2 cellular contexts compared by ENCODE assay signal in genomic region chr3:187286467-187287059, GRCh38.
TF ChIP-seq lines count a peak whose summit lies in the region.

No MANE protein-coding gene starts in this region.

TF ChIP-seq in K562, 482 proteins besides CTCF, POLR2A, EP300 and RAD21 (continued from another document and continues in another):
- peak; percentile 98 for TF ChIP-seq ATF3 (IDR thresholded peaks at IDR 0.05)
- TF ChIP-seq ATF3 (CRISPR knock-in tag; conservative IDR thresholded peaks at IDR 0.05), result no peak
- no peak for TF ChIP-seq MYNN (IDR thresholded peaks at IDR 0.05)
- TF ChIP-seq MYNN (CRISPR knock-in tag; IDR thresholded peaks at IDR 0.05), result no peak
- peak; percentile 79 to 92; a peak in 3 of 4 replicates for TF ChIP-seq TRIM24 (IDR thresholded peaks at IDR 0.05)
- no peak for TF ChIP-seq HMG20B (CRISPR knock-in tag; IDR thresholded peaks at IDR 0.05)
- no peak for TF ChIP-seq TEAD4 (IDR thresholded peaks at IDR 0.05; ENCODE audit: low read length)
- TF ChIP-seq TEAD4 (CRISPR knock-in tag; IDR thresholded peaks at IDR 0.05; ENCODE audit: borderline replicate concordance), result no peak
- TF ChIP-seq ESRRA (IDR thresholded peaks at IDR 0.05; ENCODE audit: borderline replicate concordance, low read depth), result 0 out of 2 replicates have a peak, but pooled peaks have one; percentile 49
- no peak; the same call in 1 of the 2 replicates for TF ChIP-seq LEF1 (IDR thresholded peaks at IDR 0.05)
- TF ChIP-seq TEAD2 (tag; IDR thresholded peaks at IDR 0.05), result no peak
- TF ChIP-seq MGA (IDR thresholded peaks at IDR 0.05), result peak; percentile 43
- TF ChIP-seq ZNF175 (CRISPR knock-in tag; IDR thresholded peaks at IDR 0.05; ENCODE audit: low read depth), result peak; percentile 82
- no peak for TF ChIP-seq ZNF551 (CRISPR knock-in tag; IDR thresholded peaks at IDR 0.05)
- peak; percentile 66 for TF ChIP-seq EP400 (IDR thresholded peaks at IDR 0.05)
- TF ChIP-seq ZBTB12 (CRISPR knock-in tag; IDR thresholded peaks at IDR 0.05), result peak; percentile 60

TF ChIP-seq in HepG2, 621 proteins besides CTCF, POLR2A, EP300 and RAD21 (continued from another document and continues in another):
- peak; percentile 19; the same call in 1 of the 2 replicates for TF ChIP-seq MAX (IDR thresholded peaks at IDR 0.05)
- 0 out of 2 replicates have a peak, but pooled peaks have one; percentile 21 for TF ChIP-seq ZNF205 (CRISPR knock-in tag; IDR thresholded peaks at IDR 0.05)
- peak; percentile 65 for TF ChIP-seq TBL1XR1 (IDR thresholded peaks at IDR 0.05; ENCODE audit: borderline replicate concordance, low read length, partially characterized antibody)
- no peak for TF ChIP-seq ZNF839 (CRISPR knock-in tag; IDR thresholded peaks at IDR 0.05; ENCODE audit: borderline replicate concordance)
- TF ChIP-seq ZSCAN29 (CRISPR knock-in tag; conservative IDR thresholded peaks at IDR 0.05), result no peak
- TF ChIP-seq TIGD3 (CRISPR knock-in tag; IDR thresholded peaks at IDR 0.05; ENCODE audit: borderline replicate concordance), result no peak
- TF ChIP-seq TARDBP (CRISPR knock-in tag; IDR thresholded peaks at IDR 0.05), result peak; percentile 12; the same call in 1 of the 2 replicates
- TF ChIP-seq NR2F1 (CRISPR knock-in tag; IDR thresholded peaks at IDR 0.05), result peak; percentile 52 to 66; a peak in 3 of 4 replicates
- TF ChIP-seq NFKBIZ (CRISPR knock-in tag; IDR thresholded peaks at IDR 0.05), result 0 out of 2 replicates have a peak, but pooled peaks have one; percentile 46
- TF ChIP-seq REST (IDR thresholded peaks at IDR 0.05; ENCODE audit: borderline replicate concordance in 1 of 2, low read depth in 1 of 2, low read length in 2 of 2), result no peak
- TF ChIP-seq ZNF792 (CRISPR knock-in tag; IDR thresholded peaks at IDR 0.05), result peak; percentile 75; the same call in 1 of the 2 replicates
- peak; percentile 49 for TF ChIP-seq ZNF574 (CRISPR knock-in tag; IDR thresholded peaks at IDR 0.05)
- TF ChIP-seq ZFAT (CRISPR knock-in tag; conservative IDR thresholded peaks at IDR 0.05), result no peak
- no peak for TF ChIP-seq ZNF598 (CRISPR knock-in tag; IDR thresholded peaks at IDR 0.05; ENCODE audit: borderline replicate concordance)
- TF ChIP-seq TGIF2 (CRISPR knock-in tag; IDR thresholded peaks at IDR 0.05), result 0 out of 2 replicates have a peak, but pooled peaks have one; percentile 29
- 0 out of 2 replicates have a peak, but pooled peaks have one; percentile 45 for TF ChIP-seq REPIN1 (CRISPR knock-in tag; IDR thresholded peaks at IDR 0.05; ENCODE audit: borderline replicate concordance, low read depth)
- peak; percentile 76 for TF ChIP-seq JUND (CRISPR knock-in tag; IDR thresholded peaks at IDR 0.05)
- TF ChIP-seq ZBTB34 (CRISPR knock-in tag; IDR thresholded peaks at IDR 0.05), result peak; percentile 12; the same call in 1 of the 2 replicates
- peak; percentile 54 for TF ChIP-seq NR2F6 (IDR thresholded peaks at IDR 0.05)
- TF ChIP-seq NR2F6 (CRISPR knock-in tag; IDR thresholded peaks at IDR 0.05), result peak; percentile 63
- TF ChIP-seq TBX2 (CRISPR knock-in tag; IDR thresholded peaks at IDR 0.05; ENCODE audit: borderline replicate concordance), result peak; percentile 48; the same call in 1 of the 2 replicates
- no peak for TF ChIP-seq TRIM22 (IDR thresholded peaks at IDR 0.05)
- TF ChIP-seq RARA (CRISPR knock-in tag; IDR thresholded peaks at IDR 0.05), result peak; percentile 79; the same call in 1 of the 2 replicates
- TF ChIP-seq MEIS1 (CRISPR knock-in tag; IDR thresholded peaks at IDR 0.05; ENCODE audit: borderline replicate concordance), result no peak; the same call in 1 of the 2 replicates
- TF ChIP-seq ZNF431 (CRISPR knock-in tag; IDR thresholded peaks at IDR 0.05; ENCODE audit: borderline replicate concordance, low read depth), result 0 out of 2 replicates have a peak, but pooled peaks have one; percentile 29
- peak; percentile 95 for TF ChIP-seq GATAD2A (CRISPR knock-in tag; IDR thresholded peaks at IDR 0.05)
- peak; percentile 67; the same call in 1 of the 2 replicates for TF ChIP-seq PITX1 (CRISPR knock-in tag; IDR thresholded peaks at IDR 0.05)
- no peak for TF ChIP-seq ZNF407 (CRISPR knock-in tag; IDR thresholded peaks at IDR 0.05; ENCODE audit: not compliant biosample characterization)
- 0 out of 2 replicates have a peak, but pooled peaks have one; percentile 51 for TF ChIP-seq DPF2 (CRISPR knock-in tag; IDR thresholded peaks at IDR 0.05; ENCODE audit: borderline replicate concordance, low read depth)
- TF ChIP-seq ZGPAT (CRISPR knock-in tag; IDR thresholded peaks at IDR 0.05), result peak; percentile 73
